In genomic region chr21:30623362-30623761, GRCh38 we compare ENCODE assay signal across 35 cellular contexts. TPM values are rescaled to one million over a fixed set of nuclear protein-coding genes. Genes with fewer than 3 reads are reported as not detected.
"Had no signal": no experiment of that assay in that cellular context is flagged by ENCODE, and none has a peak within 500 bp of the region (broad histone marks: within the 10 kb centered on the region; RNA-seq: fewer than 3 reads in every experiment).

No MANE protein-coding gene starts in this region.

- H2AFZ ChIP-seq: parathyroid adenoma had no signal

- H3K4me1 ChIP-seq: parathyroid adenoma, psoas muscle, spleen, suprapubic skin, testis, tibial artery, transverse colon, upper lobe of right lung, vagina had no signal

- H3K4me2 ChIP-seq: smooth muscle cell had no signal

- H3K4me3 ChIP-seq: ovary, psoas muscle, skin epidermis, smooth muscle cell, spleen, suprapubic skin, testis, tibial artery, transverse colon, upper lobe of right lung, vagina had no signal

- DNase-seq: naive thymus-derived CD8-positive, alpha-beta T cell; nephron progenitor cell; nucleus accumbens; ovary; psoas muscle; right cardiac atrium; spleen; stimulated activated CD4-positive, alpha-beta T cell treated with anti-CD3 and anti-CD28 coated beads, Interleukin-12 subunit alpha, Interleukin-12 subunit beta, amount 100 ng/mL, for 4 hours; stimulated activated CD4-positive, alpha-beta T cell treated with anti-CD3 and anti-CD28 coated beads, Interleukin-1b, Interleukin-23, amount 100 ng/mL, for 48 hours; stimulated activated CD4-positive, alpha-beta T cell treated with anti-CD3 and anti-CD28 coated beads, Interleukin-4, amount 100 ng/mL, for 1 hour; stimulated activated CD4-positive, alpha-beta T cell treated with anti-CD3 and anti-CD28 coated beads, Interleukin-4, amount 100 ng/mL, for 4 hours; stimulated activated CD8-positive, alpha-beta memory T cell treated with anti-CD3 and anti-CD28 coated beads, Interleukin-4, amount 100 ng/mL, for 48 hours; stimulated activated naive CD4-positive, alpha-beta T cell; stimulated activated naive CD8-positive, alpha-beta T cell treated with anti-CD3 and anti-CD28 coated beads, Interleukin-15, amount 100 ng/mL, for 72 hours; stimulated activated naive CD8-positive, alpha-beta T cell treated with anti-CD3 and anti-CD28 coated beads, Interleukin-15, Interleukin-2, amounts not matched to agents 100 U/mL and 50 U/mL, for 24 hours; substantia nigra; testis; tibial artery; transverse colon; upper lobe of right lung had no signal

- H3K9ac ChIP-seq: parathyroid adenoma had no signal

- H3K36me3 ChIP-seq: neutrophil, ovary, spleen, suprapubic skin, tibial artery, transverse colon, upper lobe of right lung, vagina had no signal

- H3K27me3 ChIP-seq: neutrophil, ovary, spleen, suprapubic skin, testis, tibial artery, transverse colon, upper lobe of right lung, vagina had no signal

- H3K9me3 ChIP-seq: neutrophil, ovary, psoas muscle, suprapubic skin, testis, upper lobe of right lung, vagina had no signal

- ATAC-seq: naive thymus-derived CD8-positive, alpha-beta T cell; natural killer cell treated with Interleukin-12 subunit alpha and Interleukin-12 subunit beta and Interleukin-15 and Interleukin-18, amount 100 ng/mL, for 72 hours; psoas muscle; right cardiac atrium; sciatic nerve; stimulated activated memory B cell treated with anti-CD40 and anti-IgM and Interleukin-4, amounts not matched to agents 10 μg/mL and 1 μg/mL and 100 μg/mL, for 72 hours; stimulated activated naive CD8-positive, alpha-beta T cell treated with anti-CD3 and anti-CD28 coated beads, Interleukin-15, amount 100 ng/mL, for 72 hours; stimulated activated naive CD8-positive, alpha-beta T cell treated with anti-CD3 and anti-CD28 coated beads, Interleukin-15, Interleukin-2, amounts not matched to agents 100 U/mL and 50 U/mL, for 24 hours; upper lobe of right lung had no signal

- H3K27ac ChIP-seq: neutrophil, ovary, parathyroid adenoma, psoas muscle, skin epidermis, spleen, suprapubic skin, testis, tibial artery, transverse colon, upper lobe of right lung, vagina had no signal

- H3K79me2 ChIP-seq: parathyroid adenoma had no signal

RNA-seq across cellular contexts. Expression of gene KRTAP20-4, which starts 2.9 kb away (rescaled TPM):
- total RNA-seq: naive thymus-derived CD8-positive, alpha-beta T cell; natural killer cell treated with Interleukin-12 subunit alpha and Interleukin-12 subunit beta and Interleukin-15 and Interleukin-18, amount 100 ng/mL, for 72 hours; neural crest cell; osteoblast; ovary; progenitor cell of endocrine pancreas; psoas muscle; renal cortical epithelial cell; right cardiac atrium; sciatic nerve; smooth muscle cell; spleen; suprapubic skin; testis; transverse colon; upper lobe of right lung; urinary bladder; vagina had no signal
- polyA plus RNA-seq: naive thymus-derived CD8-positive, alpha-beta T cell; ovary; psoas muscle; right cardiac atrium; smooth muscle cell; spleen; thymus; urinary bladder had no signal

RNA-seq across cellular contexts. Expression of gene KRTAP20-1, which starts 7.1 kb away (rescaled TPM):
- total RNA-seq: naive thymus-derived CD8-positive, alpha-beta T cell; natural killer cell treated with Interleukin-12 subunit alpha and Interleukin-12 subunit beta and Interleukin-15 and Interleukin-18, amount 100 ng/mL, for 72 hours; neural crest cell; osteoblast; ovary; progenitor cell of endocrine pancreas; psoas muscle; renal cortical epithelial cell; right cardiac atrium; sciatic nerve; smooth muscle cell; spleen; suprapubic skin; testis; transverse colon; upper lobe of right lung; urinary bladder; vagina had no signal
- polyA plus RNA-seq: naive thymus-derived CD8-positive, alpha-beta T cell; ovary; psoas muscle; right cardiac atrium; smooth muscle cell; spleen; thymus; urinary bladder had no signal

RNA-seq across cellular contexts. Expression of gene KRTAP6-1, which starts 9.6 kb away (rescaled TPM):
- total RNA-seq: naive thymus-derived CD8-positive, alpha-beta T cell; natural killer cell treated with Interleukin-12 subunit alpha and Interleukin-12 subunit beta and Interleukin-15 and Interleukin-18, amount 100 ng/mL, for 72 hours; neural crest cell; osteoblast; ovary; progenitor cell of endocrine pancreas; psoas muscle; renal cortical epithelial cell; right cardiac atrium; sciatic nerve; smooth muscle cell; spleen; testis; transverse colon; upper lobe of right lung; urinary bladder; vagina had no signal
- polyA plus RNA-seq: naive thymus-derived CD8-positive, alpha-beta T cell; ovary; psoas muscle; right cardiac atrium; smooth muscle cell; spleen; thymus; urinary bladder had no signal

RNA-seq across cellular contexts. Expression of gene KRTAP20-2, which starts 11.6 kb away (rescaled TPM):
- total RNA-seq: naive thymus-derived CD8-positive, alpha-beta T cell; natural killer cell treated with Interleukin-12 subunit alpha and Interleukin-12 subunit beta and Interleukin-15 and Interleukin-18, amount 100 ng/mL, for 72 hours; neural crest cell; osteoblast; ovary; progenitor cell of endocrine pancreas; psoas muscle; renal cortical epithelial cell; right cardiac atrium; sciatic nerve; smooth muscle cell; spleen; testis; transverse colon; upper lobe of right lung; urinary bladder; vagina had no signal
- polyA plus RNA-seq: naive thymus-derived CD8-positive, alpha-beta T cell; ovary; psoas muscle; right cardiac atrium; smooth muscle cell; spleen; thymus; urinary bladder had no signal

RNA-seq across cellular contexts. Expression of gene KRTAP20-3, which starts 19.3 kb away (rescaled TPM):
- total RNA-seq: naive thymus-derived CD8-positive, alpha-beta T cell; natural killer cell treated with Interleukin-12 subunit alpha and Interleukin-12 subunit beta and Interleukin-15 and Interleukin-18, amount 100 ng/mL, for 72 hours; neural crest cell; osteoblast; ovary; progenitor cell of endocrine pancreas; psoas muscle; renal cortical epithelial cell; right cardiac atrium; sciatic nerve; smooth muscle cell; spleen; suprapubic skin; testis; transverse colon; upper lobe of right lung; urinary bladder; vagina had no signal
- polyA plus RNA-seq: naive thymus-derived CD8-positive, alpha-beta T cell; ovary; psoas muscle; right cardiac atrium; smooth muscle cell; spleen; thymus; urinary bladder had no signal
